ENCODE assay signal across 1 cellular context in genomic region chr7:124840435-124840834, GRCh38.
TF ChIP-seq lines count a peak whose summit lies in the region.

No MANE protein-coding gene starts in this region.

TF ChIP-seq in SK-N-SH treated with all-trans-retinoic acid at 6 μM for 48 hours, 23 proteins besides CTCF, POLR2A, EP300 and RAD21 (continued from another document):
- no peak for TF ChIP-seq CREB5 (CRISPR knock-in tag; IDR thresholded peaks at IDR 0.05; ENCODE audit: low read depth)
- TF ChIP-seq SNAI2 (CRISPR knock-in tag; IDR thresholded peaks at IDR 0.05): no peak
- TF ChIP-seq ZC3H10 (CRISPR knock-in tag; IDR thresholded peaks at IDR 0.05): no peak
- TF ChIP-seq PPARA (CRISPR knock-in tag; IDR thresholded peaks at IDR 0.05; ENCODE audit: borderline replicate concordance): no peak
- TF ChIP-seq ZNF70 (CRISPR knock-in tag; IDR thresholded peaks at IDR 0.05): no peak
